In the genomic region with DNA sequence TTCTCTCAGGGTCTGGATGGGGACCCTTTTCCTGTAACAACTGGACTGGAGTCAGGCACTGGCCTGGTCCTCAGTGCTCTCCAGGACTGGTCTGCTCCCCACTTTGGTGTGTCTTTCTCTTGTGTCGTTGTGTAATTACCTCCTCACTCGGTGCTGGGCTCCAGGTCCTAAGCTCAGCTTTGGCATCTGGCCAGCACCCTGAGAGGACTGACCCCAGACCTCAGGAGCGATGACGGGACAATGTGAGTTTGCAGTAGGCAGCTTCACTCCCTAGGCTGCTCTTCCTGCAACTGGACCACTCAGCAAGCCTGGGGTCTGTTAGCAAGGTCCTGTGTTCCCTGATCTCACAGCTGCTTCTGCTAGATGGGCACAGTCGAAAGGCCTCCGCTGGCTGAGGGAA, we compare ENCODE assay signal across 17 cellular contexts.
A peak's percentile ranks its signal among the peaks of the same experiment; 100 is the strongest.
DNase-seq lines count a peak whose midpoint lies in the region; ATAC-seq and TF ChIP-seq lines count a peak whose summit lies in the region.
"Had no signal": no experiment of that assay in that cellular context is flagged by ENCODE, and none has a peak within 500 bp of the region (broad histone marks: within the 10 kb centered on the region; RNA-seq: fewer than 3 reads in every experiment).

No MANE protein-coding gene starts in this region.

- no peak overlapping the region for H3K4me3 ChIP-seq in heart left ventricle
- H3K4me3 ChIP-seq in endodermal cell (ENCODE audit: low read length), result peak overlapping the region; percentile 37
- H3K4me3 ChIP-seq in neural progenitor cell, result no peak overlapping the region
- H3K4me3 ChIP-seq: BLaER1 had no signal

- H3K27me3 Mint-ChIP-seq in endodermal cell (ENCODE audit: insufficient read depth) (no peaks in the 10 kb centered on the region), neural progenitor cell (ENCODE audit: insufficient read depth, low read depth) (peaks cover 3% of the 10 kb centered on the region)

- TF ChIP-seq CTCF in heart left ventricle (IDR thresholded peaks at IDR 0.05), result no peak
- TF ChIP-seq CTCF in endodermal cell (conservative IDR thresholded peaks at IDR 0.05), result no peak
- TF ChIP-seq CTCF in neural progenitor cell (IDR thresholded peaks at IDR 0.05), result no peak

- H4K20me1 ChIP-seq in neural progenitor cell (ENCODE audit: low read depth), result no peaks in the 10 kb centered on the region
- H4K20me1 ChIP-seq: BLaER1 had no signal

- H3K27ac Mint-ChIP-seq in endodermal cell, result no peak overlapping the region
- peak overlapping the region; percentile 14 for H3K27ac Mint-ChIP-seq in neural progenitor cell
- H3K27ac Mint-ChIP-seq: CD8-positive, alpha-beta memory T cell; HFFc6 had no signal

- H3K4me3 Mint-ChIP-seq in endodermal cell, result no peak overlapping the region
- no peak overlapping the region for H3K4me3 Mint-ChIP-seq in neural progenitor cell
- H3K4me3 Mint-ChIP-seq: CD8-positive, alpha-beta memory T cell; HFFc6 had no signal

- no peaks in the 10 kb centered on the region for H3K79me2 ChIP-seq in neural progenitor cell (ENCODE audit: low read depth)

- H3K36me3 ChIP-seq in heart left ventricle (no peaks in the 10 kb centered on the region), endodermal cell (ENCODE audit: control insufficient read depth, insufficient read depth, low read length) (peaks cover 73% of the 10 kb centered on the region), neural progenitor cell (no peaks in the 10 kb centered on the region)

- peaks cover 0 to 25% (median 0%) of the 10 kb centered on the region in 12 donors for H3K4me1 ChIP-seq in heart left ventricle
- H3K4me1 ChIP-seq in endodermal cell (ENCODE audit: control insufficient read depth, insufficient read depth, low read length), result no peaks in the 10 kb centered on the region
- no peaks in the 10 kb centered on the region for H3K4me1 ChIP-seq in neural progenitor cell

- H3K27me3 ChIP-seq in heart left ventricle (no peaks in the 10 kb centered on the region), endodermal cell (ENCODE audit: control insufficient read depth, insufficient read depth, low read length, poor library complexity, severe bottlenecking) (no peaks in the 10 kb centered on the region), neural progenitor cell (no peaks in the 10 kb centered on the region)
- H3K27me3 ChIP-seq: BLaER1 had no signal

- TF ChIP-seq POLR2A in heart left ventricle (IDR thresholded peaks at IDR 0.05), result no peak

- H3K9me3 Mint-ChIP-seq in endodermal cell (peaks cover 31% of the 10 kb centered on the region), neural progenitor cell (peaks cover 34% of the 10 kb centered on the region)

- no peaks in the 10 kb centered on the region for H3F3A ChIP-seq in neural progenitor cell (ENCODE audit: low read depth)

- ATAC-seq in Right ventricle myocardium inferior, result peak; percentile 20
- ATAC-seq in heart left ventricle, result no peak
- ATAC-seq in sciatic nerve, result peak; percentile 49
- no peak for ATAC-seq in GM21515 (IDR thresholded peaks at IDR 0.05; ENCODE audit: unreplicated experiment)
- ATAC-seq in HG02763 (IDR thresholded peaks at IDR 0.05; ENCODE audit: unreplicated experiment), result no peak

- intact Hi-C loops in Right ventricle myocardium inferior (cut with DNase I), result no loop called here
- intact Hi-C loops in heart left ventricle (cut with DNase I), result no loop called here
- intact Hi-C loops in sciatic nerve (cut with DNase I), result no loop called here

- 89 to 94% (median 91%) methylated on average over 6 of the region's 6 CpGs for WGBS in heart left ventricle, 4 donors
- 98 to 100% methylated on average over 2 to 6 of the region's 6 CpGs for WGBS in endodermal cell (ENCODE audit: insufficient coverage in 1 of 2, insufficient read length in 1 of 2), 2 experiments

- H3K36me3 Mint-ChIP-seq in endodermal cell (ENCODE audit: low read depth) (peaks cover 55% of the 10 kb centered on the region), neural progenitor cell (peaks cover 39% of the 10 kb centered on the region)
- H3K36me3 Mint-ChIP-seq: CD8-positive, alpha-beta memory T cell had no signal

- H3K9me3 ChIP-seq in heart left ventricle (peaks cover 0 to 21% (median 4%) of the 10 kb centered on the region in 12 donors), endodermal cell (ENCODE audit: control insufficient read depth, low read length) (peaks cover 45% of the 10 kb centered on the region), neural progenitor cell (ENCODE audit: low read depth) (peaks cover 6% of the 10 kb centered on the region)

- H3K4me1 Mint-ChIP-seq in endodermal cell (no peaks in the 10 kb centered on the region), neural progenitor cell (peaks cover 5% of the 10 kb centered on the region)
- H3K4me1 Mint-ChIP-seq: CD8-positive, alpha-beta memory T cell had no signal

- H3K9ac ChIP-seq in endodermal cell (ENCODE audit: extremely low read depth, low read length, poor library complexity, severe bottlenecking) (no peak overlapping the region), neural progenitor cell (no peak overlapping the region)
- H3K9ac ChIP-seq: BLaER1 had no signal

- H2AFZ ChIP-seq in neural progenitor cell (replicated peaks), result no peak overlapping the region

- H3K27ac ChIP-seq in heart left ventricle, result no peak overlapping the region
- no peak overlapping the region for H3K27ac ChIP-seq in endodermal cell (ENCODE audit: low read depth, low read length)
- H3K27ac ChIP-seq in neural progenitor cell, result no peak overlapping the region
- H3K27ac ChIP-seq: 22Rv1, BLaER1, HL-60 had no signal

- DNase-seq in Right ventricle myocardium inferior (ENCODE audit: missing footprints) (no peak), heart left ventricle (no peak), endodermal cell (no peak), neural progenitor cell (ENCODE audit: low spot score) (no peak), sciatic nerve (ENCODE audit: low spot score) (no peak), NOMO-1 (lab: John Stamatoyannopoulos, UW; ENCODE audit: unreplicated experiment in 2 of 2) (no peak)
- DNase-seq: AML-193; Caco-2; CD8-positive, alpha-beta memory T cell; GF-D8; HCEC 1CT; HFFc6 had no signal

- no peak overlapping the region for H3K4me2 ChIP-seq in neural progenitor cell
- H3K4me2 ChIP-seq: BLaER1 had no signal

Comparison
In these comparisons a context has a peak if more than half of its experiments do, and no peak if none do; other contexts are left out.
1. ATAC-seq: peak in Right ventricle myocardium inferior (single experiment) and sciatic nerve (single experiment); none in heart left ventricle (0 of 4), GM21515 (single experiment) and HG02763 (single experiment).